In the genomic region with DNA sequence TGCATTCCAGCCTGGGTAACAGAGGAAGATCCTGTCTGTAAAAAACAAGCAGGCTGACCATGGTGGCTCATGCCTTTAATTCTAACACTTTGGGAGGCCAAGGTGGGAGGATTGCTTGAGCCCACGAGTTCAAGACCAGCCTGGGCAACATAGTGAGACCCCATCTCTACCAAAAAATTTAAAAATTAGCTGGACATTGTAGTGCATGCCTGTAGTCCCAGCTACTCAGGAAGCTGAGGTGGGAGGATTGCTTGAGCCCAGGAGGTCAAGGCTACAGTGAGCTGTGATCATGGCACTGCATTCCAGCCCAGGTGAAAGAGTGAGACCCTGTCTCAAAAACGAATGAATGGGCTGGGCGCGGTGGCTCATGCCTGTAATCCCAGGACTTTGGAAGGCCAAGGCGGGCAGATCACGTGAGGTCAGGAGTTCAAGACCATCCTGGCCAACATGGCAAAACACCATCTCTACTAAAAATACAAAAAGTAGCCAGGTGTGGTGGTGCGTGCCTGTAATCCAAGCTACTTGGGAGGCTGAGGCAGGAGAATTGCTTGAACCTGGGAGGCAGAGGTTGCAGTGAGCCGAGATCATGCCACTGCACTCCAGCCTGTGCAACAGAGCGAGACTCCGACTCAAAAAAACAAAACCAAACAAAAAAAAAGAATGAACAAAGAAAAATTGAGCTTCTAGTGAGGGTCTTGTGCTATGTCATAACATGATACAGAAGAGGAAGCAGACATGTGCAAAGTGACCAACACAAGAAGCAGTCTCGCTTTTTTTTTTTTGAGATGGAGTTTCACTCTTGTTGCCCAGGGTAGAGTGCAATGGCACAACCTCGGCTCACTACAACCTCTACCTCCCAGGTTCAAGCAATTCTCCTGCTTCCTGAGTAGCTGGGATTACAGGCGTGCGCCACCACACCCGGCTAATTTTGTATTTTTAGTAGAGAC, we compare ENCODE assay signal across 1 cellular context.
TF ChIP-seq lines count a peak whose summit lies in the region.

No MANE protein-coding gene starts in this region.

TF ChIP-seq in HepG2, 621 proteins besides CTCF, POLR2A, EP300 and RAD21 (continued from another document):
- TF ChIP-seq, protein P1, sequence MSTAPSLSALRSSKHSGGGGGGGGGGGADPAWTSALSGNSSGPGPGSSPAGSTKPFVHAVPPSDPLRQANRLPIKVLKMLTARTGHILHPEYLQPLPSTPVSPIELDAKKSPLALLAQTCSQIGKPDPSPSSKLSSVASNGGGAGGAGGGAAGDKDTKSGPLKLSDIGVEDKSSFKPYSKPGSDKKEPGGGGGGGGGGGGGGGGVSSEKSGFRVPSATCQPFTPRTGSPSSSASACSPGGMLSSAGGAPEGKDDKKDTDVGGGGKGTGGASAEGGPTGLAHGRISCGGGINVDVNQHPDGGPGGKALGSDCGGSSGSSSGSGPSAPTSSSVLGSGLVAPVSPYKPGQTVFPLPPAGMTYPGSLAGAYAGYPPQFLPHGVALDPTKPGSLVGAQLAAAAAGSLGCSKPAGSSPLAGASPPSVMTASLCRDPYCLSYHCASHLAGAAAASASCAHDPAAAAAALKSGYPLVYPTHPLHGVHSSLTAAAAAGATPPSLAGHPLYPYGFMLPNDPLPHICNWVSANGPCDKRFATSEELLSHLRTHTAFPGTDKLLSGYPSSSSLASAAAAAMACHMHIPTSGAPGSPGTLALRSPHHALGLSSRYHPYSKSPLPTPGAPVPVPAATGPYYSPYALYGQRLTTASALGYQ (CRISPR knock-in tag; IDR thresholded peaks at IDR 0.05) = peak; percentile 49; the same call in 1 of the 2 replicates
- TF ChIP-seq, protein P2, sequence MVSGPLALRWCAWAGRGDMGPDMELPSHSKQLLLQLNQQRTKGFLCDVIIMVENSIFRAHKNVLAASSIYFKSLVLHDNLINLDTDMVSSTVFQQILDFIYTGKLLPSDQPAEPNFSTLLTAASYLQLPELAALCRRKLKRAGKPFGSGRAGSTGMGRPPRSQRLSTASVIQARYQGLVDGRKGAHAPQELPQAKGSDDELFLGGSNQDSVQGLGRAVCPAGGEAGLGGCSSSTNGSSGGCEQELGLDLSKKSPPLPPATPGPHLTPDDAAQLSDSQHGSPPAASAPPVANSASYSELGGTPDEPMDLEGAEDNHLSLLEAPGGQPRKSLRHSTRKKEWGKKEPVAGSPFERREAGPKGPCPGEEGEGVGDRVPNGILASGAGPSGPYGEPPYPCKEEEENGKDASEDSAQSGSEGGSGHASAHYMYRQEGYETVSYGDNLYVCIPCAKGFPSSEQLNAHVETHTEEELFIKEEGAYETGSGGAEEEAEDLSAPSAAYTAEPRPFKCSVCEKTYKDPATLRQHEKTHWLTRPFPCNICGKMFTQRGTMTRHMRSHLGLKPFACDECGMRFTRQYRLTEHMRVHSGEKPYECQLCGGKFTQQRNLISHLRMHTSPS (CRISPR knock-in tag; IDR thresholded peaks at IDR 0.05; ENCODE audit: low read depth) = 0 out of 2 replicates have a peak, but pooled peaks have one; percentile 35
- TF ChIP-seq, protein P3, sequence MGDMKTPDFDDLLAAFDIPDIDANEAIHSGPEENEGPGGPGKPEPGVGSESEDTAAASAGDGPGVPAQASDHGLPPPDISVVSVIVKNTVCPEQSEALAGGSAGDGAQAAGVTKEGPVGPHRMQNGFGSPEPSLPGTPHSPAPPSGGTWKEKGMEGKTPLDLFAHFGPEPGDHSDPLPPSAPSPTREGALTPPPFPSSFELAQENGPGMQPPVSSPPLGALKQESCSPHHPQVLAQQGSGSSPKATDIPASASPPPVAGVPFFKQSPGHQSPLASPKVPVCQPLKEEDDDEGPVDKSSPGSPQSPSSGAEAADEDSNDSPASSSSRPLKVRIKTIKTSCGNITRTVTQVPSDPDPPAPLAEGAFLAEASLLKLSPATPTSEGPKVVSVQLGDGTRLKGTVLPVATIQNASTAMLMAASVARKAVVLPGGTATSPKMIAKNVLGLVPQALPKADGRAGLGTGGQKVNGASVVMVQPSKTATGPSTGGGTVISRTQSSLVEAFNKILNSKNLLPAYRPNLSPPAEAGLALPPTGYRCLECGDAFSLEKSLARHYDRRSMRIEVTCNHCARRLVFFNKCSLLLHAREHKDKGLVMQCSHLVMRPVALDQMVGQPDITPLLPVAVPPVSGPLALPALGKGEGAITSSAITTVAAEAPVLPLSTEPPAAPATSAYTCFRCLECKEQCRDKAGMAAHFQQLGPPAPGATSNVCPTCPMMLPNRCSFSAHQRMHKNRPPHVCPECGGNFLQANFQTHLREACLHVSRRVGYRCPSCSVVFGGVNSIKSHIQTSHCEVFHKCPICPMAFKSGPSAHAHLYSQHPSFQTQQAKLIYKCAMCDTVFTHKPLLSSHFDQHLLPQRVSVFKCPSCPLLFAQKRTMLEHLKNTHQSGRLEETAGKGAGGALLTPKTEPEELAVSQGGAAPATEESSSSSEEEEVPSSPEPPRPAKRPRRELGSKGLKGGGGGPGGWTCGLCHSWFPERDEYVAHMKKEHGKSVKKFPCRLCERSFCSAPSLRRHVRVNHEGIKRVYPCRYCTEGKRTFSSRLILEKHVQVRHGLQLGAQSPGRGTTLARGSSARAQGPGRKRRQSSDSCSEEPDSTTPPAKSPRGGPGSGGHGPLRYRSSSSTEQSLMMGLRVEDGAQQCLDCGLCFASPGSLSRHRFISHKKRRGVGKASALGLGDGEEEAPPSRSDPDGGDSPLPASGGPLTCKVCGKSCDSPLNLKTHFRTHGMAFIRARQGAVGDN (CRISPR knock-in tag; IDR thresholded peaks at IDR 0.05) = peak; percentile 62
- TF ChIP-seq HNF4A (CRISPR knock-in tag; IDR thresholded peaks at IDR 0.05) = peak; percentile 72
- TF ChIP-seq, protein P4, sequence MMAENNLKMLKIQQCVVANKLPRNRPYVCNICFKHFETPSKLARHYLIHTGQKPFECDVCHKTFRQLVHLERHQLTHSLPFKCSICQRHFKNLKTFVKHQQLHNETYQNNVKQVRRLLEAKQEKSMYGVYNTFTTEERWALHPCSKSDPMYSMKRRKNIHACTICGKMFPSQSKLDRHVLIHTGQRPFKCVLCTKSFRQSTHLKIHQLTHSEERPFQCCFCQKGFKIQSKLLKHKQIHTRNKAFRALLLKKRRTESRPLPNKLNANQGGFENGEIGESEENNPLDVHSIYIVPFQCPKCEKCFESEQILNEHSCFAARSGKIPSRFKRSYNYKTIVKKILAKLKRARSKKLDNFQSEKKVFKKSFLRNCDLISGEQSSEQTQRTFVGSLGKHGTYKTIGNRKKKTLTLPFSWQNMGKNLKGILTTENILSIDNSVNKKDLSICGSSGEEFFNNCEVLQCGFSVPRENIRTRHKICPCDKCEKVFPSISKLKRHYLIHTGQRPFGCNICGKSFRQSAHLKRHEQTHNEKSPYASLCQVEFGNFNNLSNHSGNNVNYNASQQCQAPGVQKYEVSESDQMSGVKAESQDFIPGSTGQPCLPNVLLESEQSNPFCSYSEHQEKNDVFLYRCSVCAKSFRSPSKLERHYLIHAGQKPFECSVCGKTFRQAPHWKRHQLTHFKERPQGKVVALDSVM (CRISPR knock-in tag; IDR thresholded peaks at IDR 0.05) = peak; percentile 87
- TF ChIP-seq, protein P5, sequence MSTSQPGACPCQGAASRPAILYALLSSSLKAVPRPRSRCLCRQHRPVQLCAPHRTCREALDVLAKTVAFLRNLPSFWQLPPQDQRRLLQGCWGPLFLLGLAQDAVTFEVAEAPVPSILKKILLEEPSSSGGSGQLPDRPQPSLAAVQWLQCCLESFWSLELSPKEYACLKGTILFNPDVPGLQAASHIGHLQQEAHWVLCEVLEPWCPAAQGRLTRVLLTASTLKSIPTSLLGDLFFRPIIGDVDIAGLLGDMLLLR (CRISPR knock-in tag; IDR thresholded peaks at IDR 0.05) = peak; percentile 50; the same call in 1 of the 2 replicates
- peak; percentile 48; the same call in 1 of the 2 replicates for TF ChIP-seq KDM5B (CRISPR knock-in tag; IDR thresholded peaks at IDR 0.05; ENCODE audit: borderline replicate concordance)
- TF ChIP-seq ZNF17 (CRISPR knock-in tag; IDR thresholded peaks at IDR 0.05) = 0 out of 2 replicates have a peak, but pooled peaks have one; percentile 35
- TF ChIP-seq ZBTB38 (CRISPR knock-in tag; IDR thresholded peaks at IDR 0.05) = peak; percentile 41; the same call in 1 of the 2 replicates
- peak; percentile 26; the same call in 1 of the 2 replicates for TF ChIP-seq ZNF333 (CRISPR knock-in tag; IDR thresholded peaks at IDR 0.05; ENCODE audit: borderline replicate concordance)
- peak; percentile 89; the same call in 1 of the 2 replicates for TF ChIP-seq ZMYM2 (CRISPR knock-in tag; IDR thresholded peaks at IDR 0.05)
- TF ChIP-seq, protein P6, sequence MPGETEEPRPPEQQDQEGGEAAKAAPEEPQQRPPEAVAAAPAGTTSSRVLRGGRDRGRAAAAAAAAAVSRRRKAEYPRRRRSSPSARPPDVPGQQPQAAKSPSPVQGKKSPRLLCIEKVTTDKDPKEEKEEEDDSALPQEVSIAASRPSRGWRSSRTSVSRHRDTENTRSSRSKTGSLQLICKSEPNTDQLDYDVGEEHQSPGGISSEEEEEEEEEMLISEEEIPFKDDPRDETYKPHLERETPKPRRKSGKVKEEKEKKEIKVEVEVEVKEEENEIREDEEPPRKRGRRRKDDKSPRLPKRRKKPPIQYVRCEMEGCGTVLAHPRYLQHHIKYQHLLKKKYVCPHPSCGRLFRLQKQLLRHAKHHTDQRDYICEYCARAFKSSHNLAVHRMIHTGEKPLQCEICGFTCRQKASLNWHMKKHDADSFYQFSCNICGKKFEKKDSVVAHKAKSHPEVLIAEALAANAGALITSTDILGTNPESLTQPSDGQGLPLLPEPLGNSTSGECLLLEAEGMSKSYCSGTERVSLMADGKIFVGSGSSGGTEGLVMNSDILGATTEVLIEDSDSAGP (CRISPR knock-in tag; IDR thresholded peaks at IDR 0.05; ENCODE audit: borderline replicate concordance) = peak; percentile 70; the same call in 1 of the 2 replicates
- TF ChIP-seq ZNF563 (CRISPR knock-in tag; IDR thresholded peaks at IDR 0.05) = 0 out of 2 replicates have a peak, but pooled peaks have one; percentile 58
- 0 out of 2 replicates have a peak, but pooled peaks have one; percentile 10 for TF ChIP-seq HMG20B (CRISPR knock-in tag; conservative IDR thresholded peaks at IDR 0.05)
- TF ChIP-seq HOXA3 (CRISPR knock-in tag; IDR thresholded peaks at IDR 0.05) = peak; percentile 46; the same call in 1 of the 2 replicates
- TF ChIP-seq ZNF235 (CRISPR knock-in tag; IDR thresholded peaks at IDR 0.05; ENCODE audit: borderline replicate concordance) = 0 out of 2 replicates have a peak, but pooled peaks have one; percentile 18
- TF ChIP-seq NR2F1 (CRISPR knock-in tag; IDR thresholded peaks at IDR 0.05) = peak in 1 of 2 experiments; percentile 26; a peak in 1 of 4 replicates
- TF ChIP-seq ZNF460 (CRISPR knock-in tag; IDR thresholded peaks at IDR 0.05; ENCODE audit: borderline replicate concordance) = peak; percentile 83
- 0 out of 2 replicates have a peak, but pooled peaks have one; percentile 40 for TF ChIP-seq ZNF788 (CRISPR knock-in tag; IDR thresholded peaks at IDR 0.05; ENCODE audit: borderline replicate concordance)
- peak; percentile 74 for TF ChIP-seq JUND (CRISPR knock-in tag; IDR thresholded peaks at IDR 0.05)
- TF ChIP-seq, protein P7, sequence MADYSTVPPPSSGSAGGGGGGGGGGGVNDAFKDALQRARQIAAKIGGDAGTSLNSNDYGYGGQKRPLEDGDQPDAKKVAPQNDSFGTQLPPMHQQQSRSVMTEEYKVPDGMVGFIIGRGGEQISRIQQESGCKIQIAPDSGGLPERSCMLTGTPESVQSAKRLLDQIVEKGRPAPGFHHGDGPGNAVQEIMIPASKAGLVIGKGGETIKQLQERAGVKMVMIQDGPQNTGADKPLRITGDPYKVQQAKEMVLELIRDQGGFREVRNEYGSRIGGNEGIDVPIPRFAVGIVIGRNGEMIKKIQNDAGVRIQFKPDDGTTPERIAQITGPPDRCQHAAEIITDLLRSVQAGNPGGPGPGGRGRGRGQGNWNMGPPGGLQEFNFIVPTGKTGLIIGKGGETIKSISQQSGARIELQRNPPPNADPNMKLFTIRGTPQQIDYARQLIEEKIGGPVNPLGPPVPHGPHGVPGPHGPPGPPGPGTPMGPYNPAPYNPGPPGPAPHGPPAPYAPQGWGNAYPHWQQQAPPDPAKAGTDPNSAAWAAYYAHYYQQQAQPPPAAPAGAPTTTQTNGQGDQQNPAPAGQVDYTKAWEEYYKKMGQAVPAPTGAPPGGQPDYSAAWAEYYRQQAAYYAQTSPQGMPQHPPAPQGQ (CRISPR knock-in tag; IDR thresholded peaks at IDR 0.05; ENCODE audit: borderline replicate concordance) = 0 out of 2 replicates have a peak, but pooled peaks have one; percentile 64
- TF ChIP-seq DPF2 (CRISPR knock-in tag; IDR thresholded peaks at IDR 0.05; ENCODE audit: borderline replicate concordance, low read depth) = 0 out of 2 replicates have a peak, but pooled peaks have one; percentile 31
- peak; percentile 88 for TF ChIP-seq ZMYM3 (CRISPR knock-in tag; IDR thresholded peaks at IDR 0.05)
- TF ChIP-seq, protein P8, sequence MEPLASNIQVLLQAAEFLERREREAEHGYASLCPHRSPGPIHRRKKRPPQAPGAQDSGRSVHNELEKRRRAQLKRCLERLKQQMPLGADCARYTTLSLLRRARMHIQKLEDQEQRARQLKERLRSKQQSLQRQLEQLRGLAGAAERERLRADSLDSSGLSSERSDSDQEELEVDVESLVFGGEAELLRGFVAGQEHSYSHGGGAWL (CRISPR knock-in tag; IDR thresholded peaks at IDR 0.05) = peak; percentile 51; the same call in 1 of the 2 replicates
